Comparison of ENCODE assay signal across 1 cellular context in genomic region chr11:82988936-82989627, GRCh38.
TF ChIP-seq lines count a peak whose summit lies in the region.

No MANE protein-coding gene starts in this region.

TF ChIP-seq in HepG2, 621 proteins besides CTCF, POLR2A, EP300 and RAD21 (continued from another document and continues in another):
- TF ChIP-seq, protein P1, sequence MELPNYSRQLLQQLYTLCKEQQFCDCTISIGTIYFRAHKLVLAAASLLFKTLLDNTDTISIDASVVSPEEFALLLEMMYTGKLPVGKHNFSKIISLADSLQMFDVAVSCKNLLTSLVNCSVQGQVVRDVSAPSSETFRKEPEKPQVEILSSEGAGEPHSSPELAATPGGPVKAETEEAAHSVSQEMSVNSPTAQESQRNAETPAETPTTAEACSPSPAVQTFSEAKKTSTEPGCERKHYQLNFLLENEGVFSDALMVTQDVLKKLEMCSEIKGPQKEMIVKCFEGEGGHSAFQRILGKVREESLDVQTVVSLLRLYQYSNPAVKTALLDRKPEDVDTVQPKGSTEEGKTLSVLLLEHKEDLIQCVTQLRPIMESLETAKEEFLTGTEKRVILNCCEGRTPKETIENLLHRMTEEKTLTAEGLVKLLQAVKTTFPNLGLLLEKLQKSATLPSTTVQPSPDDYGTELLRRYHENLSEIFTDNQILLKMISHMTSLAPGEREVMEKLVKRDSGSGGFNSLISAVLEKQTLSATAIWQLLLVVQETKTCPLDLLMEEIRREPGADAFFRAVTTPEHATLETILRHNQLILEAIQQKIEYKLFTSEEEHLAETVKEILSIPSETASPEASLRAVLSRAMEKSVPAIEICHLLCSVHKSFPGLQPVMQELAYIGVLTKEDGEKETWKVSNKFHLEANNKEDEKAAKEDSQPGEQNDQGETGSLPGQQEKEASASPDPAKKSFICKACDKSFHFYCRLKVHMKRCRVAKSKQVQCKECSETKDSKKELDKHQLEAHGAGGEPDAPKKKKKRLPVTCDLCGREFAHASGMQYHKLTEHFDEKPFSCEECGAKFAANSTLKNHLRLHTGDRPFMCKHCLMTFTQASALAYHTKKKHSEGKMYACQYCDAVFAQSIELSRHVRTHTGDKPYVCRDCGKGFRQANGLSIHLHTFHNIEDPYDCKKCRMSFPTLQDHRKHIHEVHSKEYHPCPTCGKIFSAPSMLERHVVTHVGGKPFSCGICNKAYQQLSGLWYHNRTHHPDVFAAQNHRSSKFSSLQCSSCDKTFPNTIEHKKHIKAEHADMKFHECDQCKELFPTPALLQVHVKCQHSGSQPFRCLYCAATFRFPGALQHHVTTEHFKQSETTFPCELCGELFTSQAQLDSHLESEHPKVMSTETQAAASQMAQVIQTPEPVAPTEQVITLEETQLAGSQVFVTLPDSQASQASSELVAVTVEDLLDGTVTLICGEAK (IDR thresholded peaks at IDR 0.05): no peak
- TF ChIP-seq, protein P1 (CRISPR knock-in tag; IDR thresholded peaks at IDR 0.05): no peak
- TF ChIP-seq TP53 (CRISPR knock-in tag; conservative IDR thresholded peaks at IDR 0.05) (no peak), GZF1 (CRISPR knock-in tag; IDR thresholded peaks at IDR 0.05) (no peak), ZSCAN22 (CRISPR knock-in tag; IDR thresholded peaks at IDR 0.05) (no peak), HDAC6 (IDR thresholded peaks at IDR 0.05; ENCODE audit: low read depth, low read length) (no peak), ZNF614 (CRISPR knock-in tag; IDR thresholded peaks at IDR 0.05; ENCODE audit: borderline replicate concordance) (no peak), ATF5 (CRISPR knock-in tag; IDR thresholded peaks at IDR 0.05; ENCODE audit: low read depth) (no peak), ZNF652 (CRISPR knock-in tag; IDR thresholded peaks at IDR 0.05; ENCODE audit: borderline replicate concordance, low read depth) (no peak), ELK4 (CRISPR knock-in tag; IDR thresholded peaks at IDR 0.05; ENCODE audit: borderline replicate concordance) (no peak), ZNF280D (CRISPR knock-in tag; IDR thresholded peaks at IDR 0.05) (peak; percentile 71; the same call in 1 of the 2 replicates), AFF4 (CRISPR knock-in tag; IDR thresholded peaks at IDR 0.05) (no peak), AGO1 (IDR thresholded peaks at IDR 0.05; ENCODE audit: low read depth, low read length, poor library complexity, severe bottlenecking) (no peak), KDM5A (IDR thresholded peaks at IDR 0.05; ENCODE audit: borderline replicate concordance, low read length) (peak; percentile 14; the same call in 1 of the 2 replicates), SRSF9 (IDR thresholded peaks at IDR 0.05; ENCODE audit: borderline replicate concordance, insufficient read depth, low read depth, low read length, poor library complexity, severe bottlenecking) (no peak), SRSF1 (optimal IDR thresholded peaks at IDR 0.05; ENCODE audit: low read depth, low read length) (no peak), TBX3 (IDR thresholded peaks at IDR 0.05; ENCODE audit: borderline replicate concordance) (peak; percentile 65; the same call in 1 of the 2 replicates), ZNF10 (CRISPR knock-in tag; IDR thresholded peaks at IDR 0.05; ENCODE audit: borderline replicate concordance, low read depth) (no peak), FOXJ3 (CRISPR knock-in tag; IDR thresholded peaks at IDR 0.05; ENCODE audit: borderline replicate concordance) (peak; percentile 66; the same call in 1 of the 2 replicates), SP4 (CRISPR knock-in tag; IDR thresholded peaks at IDR 0.05) (no peak; the same call in 1 of the 2 replicates)
- TF ChIP-seq, protein P2, sequence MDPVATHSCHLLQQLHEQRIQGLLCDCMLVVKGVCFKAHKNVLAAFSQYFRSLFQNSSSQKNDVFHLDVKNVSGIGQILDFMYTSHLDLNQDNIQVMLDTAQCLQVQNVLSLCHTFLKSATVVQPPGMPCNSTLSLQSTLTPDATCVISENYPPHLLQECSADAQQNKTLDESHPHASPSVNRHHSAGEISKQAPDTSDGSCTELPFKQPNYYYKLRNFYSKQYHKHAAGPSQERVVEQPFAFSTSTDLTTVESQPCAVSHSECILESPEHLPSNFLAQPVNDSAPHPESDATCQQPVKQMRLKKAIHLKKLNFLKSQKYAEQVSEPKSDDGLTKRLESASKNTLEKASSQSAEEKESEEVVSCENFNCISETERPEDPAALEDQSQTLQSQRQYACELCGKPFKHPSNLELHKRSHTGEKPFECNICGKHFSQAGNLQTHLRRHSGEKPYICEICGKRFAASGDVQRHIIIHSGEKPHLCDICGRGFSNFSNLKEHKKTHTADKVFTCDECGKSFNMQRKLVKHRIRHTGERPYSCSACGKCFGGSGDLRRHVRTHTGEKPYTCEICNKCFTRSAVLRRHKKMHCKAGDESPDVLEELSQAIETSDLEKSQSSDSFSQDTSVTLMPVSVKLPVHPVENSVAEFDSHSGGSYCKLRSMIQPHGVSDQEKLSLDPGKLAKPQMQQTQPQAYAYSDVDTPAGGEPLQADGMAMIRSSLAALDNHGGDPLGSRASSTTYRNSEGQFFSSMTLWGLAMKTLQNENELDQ (CRISPR knock-in tag; IDR thresholded peaks at IDR 0.05; ENCODE audit: borderline replicate concordance): no peak
- TF ChIP-seq, protein P3, sequence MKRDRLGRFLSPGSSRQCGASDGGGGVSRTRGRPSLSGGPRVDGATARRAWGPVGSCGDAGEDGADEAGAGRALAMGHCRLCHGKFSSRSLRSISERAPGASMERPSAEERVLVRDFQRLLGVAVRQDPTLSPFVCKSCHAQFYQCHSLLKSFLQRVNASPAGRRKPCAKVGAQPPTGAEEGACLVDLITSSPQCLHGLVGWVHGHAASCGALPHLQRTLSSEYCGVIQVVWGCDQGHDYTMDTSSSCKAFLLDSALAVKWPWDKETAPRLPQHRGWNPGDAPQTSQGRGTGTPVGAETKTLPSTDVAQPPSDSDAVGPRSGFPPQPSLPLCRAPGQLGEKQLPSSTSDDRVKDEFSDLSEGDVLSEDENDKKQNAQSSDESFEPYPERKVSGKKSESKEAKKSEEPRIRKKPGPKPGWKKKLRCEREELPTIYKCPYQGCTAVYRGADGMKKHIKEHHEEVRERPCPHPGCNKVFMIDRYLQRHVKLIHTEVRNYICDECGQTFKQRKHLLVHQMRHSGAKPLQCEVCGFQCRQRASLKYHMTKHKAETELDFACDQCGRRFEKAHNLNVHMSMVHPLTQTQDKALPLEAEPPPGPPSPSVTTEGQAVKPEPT (CRISPR knock-in tag; IDR thresholded peaks at IDR 0.05; ENCODE audit: low read depth): peak; percentile 70; the same call in 1 of the 2 replicates
- TF ChIP-seq, protein P4, sequence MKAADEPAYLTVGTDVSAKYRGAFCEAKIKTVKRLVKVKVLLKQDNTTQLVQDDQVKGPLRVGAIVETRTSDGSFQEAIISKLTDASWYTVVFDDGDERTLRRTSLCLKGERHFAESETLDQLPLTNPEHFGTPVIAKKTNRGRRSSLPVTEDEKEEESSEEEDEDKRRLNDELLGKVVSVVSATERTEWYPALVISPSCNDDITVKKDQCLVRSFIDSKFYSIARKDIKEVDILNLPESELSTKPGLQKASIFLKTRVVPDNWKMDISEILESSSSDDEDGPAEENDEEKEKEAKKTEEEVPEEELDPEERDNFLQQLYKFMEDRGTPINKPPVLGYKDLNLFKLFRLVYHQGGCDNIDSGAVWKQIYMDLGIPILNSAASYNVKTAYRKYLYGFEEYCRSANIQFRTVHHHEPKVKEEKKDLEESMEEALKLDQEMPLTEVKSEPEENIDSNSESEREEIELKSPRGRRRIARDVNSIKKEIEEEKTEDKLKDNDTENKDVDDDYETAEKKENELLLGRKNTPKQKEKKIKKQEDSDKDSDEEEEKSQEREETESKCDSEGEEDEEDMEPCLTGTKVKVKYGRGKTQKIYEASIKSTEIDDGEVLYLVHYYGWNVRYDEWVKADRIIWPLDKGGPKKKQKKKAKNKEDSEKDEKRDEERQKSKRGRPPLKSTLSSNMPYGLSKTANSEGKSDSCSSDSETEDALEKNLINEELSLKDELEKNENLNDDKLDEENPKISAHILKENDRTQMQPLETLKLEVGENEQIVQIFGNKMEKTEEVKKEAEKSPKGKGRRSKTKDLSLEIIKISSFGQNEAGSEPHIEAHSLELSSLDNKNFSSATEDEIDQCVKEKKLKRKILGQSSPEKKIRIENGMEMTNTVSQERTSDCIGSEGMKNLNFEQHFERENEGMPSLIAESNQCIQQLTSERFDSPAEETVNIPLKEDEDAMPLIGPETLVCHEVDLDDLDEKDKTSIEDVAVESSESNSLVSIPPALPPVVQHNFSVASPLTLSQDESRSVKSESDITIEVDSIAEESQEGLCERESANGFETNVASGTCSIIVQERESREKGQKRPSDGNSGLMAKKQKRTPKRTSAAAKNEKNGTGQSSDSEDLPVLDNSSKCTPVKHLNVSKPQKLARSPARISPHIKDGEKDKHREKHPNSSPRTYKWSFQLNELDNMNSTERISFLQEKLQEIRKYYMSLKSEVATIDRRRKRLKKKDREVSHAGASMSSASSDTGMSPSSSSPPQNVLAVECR (CRISPR knock-in tag; IDR thresholded peaks at IDR 0.05; ENCODE audit: borderline replicate concordance): peak; percentile 48; the same call in 1 of the 2 replicates
